ENCODE assay signal across 1 cellular context in genomic region chrX:10198254-10198653, GRCh38.
TF ChIP-seq lines count a peak whose summit lies in the region.

No MANE protein-coding gene starts in this region.

TF ChIP-seq in H1, 55 proteins besides CTCF, POLR2A, EP300 and RAD21:
- no peak for TF ChIP-seq PHF8 (conservative IDR thresholded peaks at IDR 0.05; ENCODE audit: low read depth, low read length)
- no peak for TF ChIP-seq CBX5 (IDR thresholded peaks at IDR 0.05; ENCODE audit: low read depth, low read length)
- TF ChIP-seq SAP30 (IDR thresholded peaks at IDR 0.05; ENCODE audit: insufficient read depth, insufficient replicate concordance, low read length): no peak
- TF ChIP-seq ASH2L (IDR thresholded peaks at IDR 0.05; ENCODE audit: low read length): no peak
- no peak for TF ChIP-seq E2F6 (IDR thresholded peaks at IDR 0.05)
- TF ChIP-seq KDM5A (IDR thresholded peaks at IDR 0.05; ENCODE audit: low read length): no peak
- TF ChIP-seq TAF1 (IDR thresholded peaks at IDR 0.05; ENCODE audit: low read depth, low read length): no peak
- TF ChIP-seq CBX8 (IDR thresholded peaks at IDR 0.05; ENCODE audit: borderline replicate concordance, low read depth, low read length): no peak
- TF ChIP-seq JUN (IDR thresholded peaks at IDR 0.05; ENCODE audit: low read depth, low read length): no peak
- TF ChIP-seq SP2 (IDR thresholded peaks at IDR 0.05; ENCODE audit: low read length): no peak
- no peak for TF ChIP-seq HDAC2 (IDR thresholded peaks at IDR 0.05; ENCODE audit: borderline replicate concordance in 1 of 2, low read depth in 2 of 2, low read length in 2 of 2)
- TF ChIP-seq TEAD4 (IDR thresholded peaks at IDR 0.05; ENCODE audit: low read depth, low read length): no peak
- TF ChIP-seq SIX5 (IDR thresholded peaks at IDR 0.05; ENCODE audit: low read depth, low read length): no peak
- TF ChIP-seq RNF2 (IDR thresholded peaks at IDR 0.05; ENCODE audit: borderline replicate concordance, low read depth, low read length, missing control alignments, poor library complexity, severe bottlenecking): no peak
- TF ChIP-seq RFX5 (IDR thresholded peaks at IDR 0.05; ENCODE audit: borderline replicate concordance, low read depth, low read length): no peak
- no peak for TF ChIP-seq YY1 (IDR thresholded peaks at IDR 0.05; ENCODE audit: low read depth, low read length)
